ENCODE assay signal across 17 cellular contexts in the genomic region with DNA sequence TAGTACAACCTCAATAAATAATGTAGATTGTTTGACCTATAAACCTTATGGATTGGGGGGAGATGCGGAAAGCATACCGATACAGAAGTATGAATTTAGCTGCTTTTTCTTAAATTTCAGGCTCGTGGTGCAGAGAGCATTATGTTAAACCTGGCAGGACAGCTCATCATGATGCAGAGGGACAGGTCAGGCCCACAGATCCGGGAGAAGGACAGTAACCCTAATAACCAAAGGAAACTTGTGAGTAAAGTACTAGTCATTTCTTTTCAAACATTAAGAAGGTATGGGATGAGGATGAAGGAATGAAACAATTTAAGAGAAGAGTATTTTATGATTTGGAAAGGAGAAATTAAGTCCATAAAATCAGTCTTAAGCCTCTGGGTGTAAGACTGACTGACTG.
DNase-seq lines count a peak whose midpoint lies in the region; ATAC-seq, FAIRE-seq and TF ChIP-seq lines count a peak whose summit lies in the region.
"Had no signal": no experiment of that assay in that cellular context is flagged by ENCODE, and none has a peak within 500 bp of the region (broad histone marks: within the 10 kb centered on the region; RNA-seq: fewer than 3 reads in every experiment).

No MANE protein-coding gene starts in this region.

- peak overlapping the region; percentile 18 for H3K4me2 ChIP-seq in astrocyte (ENCODE audit: low read length)

- no peak for FAIRE-seq in astrocyte (lab: Jason Lieb, UNC)
- FAIRE-seq: GM12878 had no signal

- H3K9me3 Mint-ChIP-seq in activated T-cell treated with anti-CD3 and anti-CD28 coated beads, Interleukin-2, amount 50 U/mL, for 72 hours, result no peaks in the 10 kb centered on the region
- H3K9me3 Mint-ChIP-seq in activated T-cell treated with anti-CD3 and anti-CD28 coated beads, Interleukin-2, amount 50 U/mL, for 4 hours, result no peaks in the 10 kb centered on the region
- H3K9me3 Mint-ChIP-seq in IgD-negative memory B cell, result peaks cover 0 to 3% (median 0%) of the 10 kb centered on the region in 3 donors
- H3K9me3 Mint-ChIP-seq in astrocyte (ENCODE audit: unreplicated experiment), result no peaks in the 10 kb centered on the region
- no peaks in the 10 kb centered on the region for H3K9me3 Mint-ChIP-seq in neural crest cell

- no peak for ATAC-seq in activated T-cell treated with anti-CD3 and anti-CD28 coated beads, Interleukin-2, amount 50 U/mL, for 72 hours (replicated peaks in 1 of 2)
- ATAC-seq in activated T-cell treated with anti-CD3 and anti-CD28 coated beads, Interleukin-2, amount 50 U/mL, for 4 hours, result no peak
- ATAC-seq in HG03571 (IDR thresholded peaks at IDR 0.05; ENCODE audit: unreplicated experiment) (no peak), HG03520 (IDR thresholded peaks at IDR 0.05; ENCODE audit: unreplicated experiment) (no peak)
- ATAC-seq: GM12878 had no signal

- H3K36me3 Mint-ChIP-seq in activated T-cell treated with anti-CD3 and anti-CD28 coated beads, Interleukin-2, amount 50 U/mL, for 72 hours (ENCODE audit: insufficient read depth in 2 of 2), result peaks cover 12 to 44% of the 10 kb centered on the region in 2 donors
- H3K36me3 Mint-ChIP-seq in activated T-cell treated with anti-CD3 and anti-CD28 coated beads, Interleukin-2, amount 50 U/mL, for 4 hours (ENCODE audit: insufficient read depth), result peaks cover 61% of the 10 kb centered on the region
- H3K36me3 Mint-ChIP-seq in IgD-negative memory B cell (peaks cover 16% of the 10 kb centered on the region), astrocyte (ENCODE audit: low read depth, unreplicated experiment) (peaks cover 24% of the 10 kb centered on the region), neural crest cell (ENCODE audit: low read depth) (peaks cover 28% of the 10 kb centered on the region)

- H3K27ac ChIP-seq in astrocyte (ENCODE audit: low read depth, low read length), result no peak overlapping the region
- H3K27ac ChIP-seq: RWPE1 had no signal

- no peak for TF ChIP-seq CTCF in astrocyte (IDR thresholded peaks at IDR 0.05; ENCODE audit: insufficient read depth, low read depth, low read length)
- TF ChIP-seq CTCF in neural crest cell (conservative IDR thresholded peaks at IDR 0.05), result no peak

- H3K27me3 ChIP-seq in astrocyte (ENCODE audit: insufficient read depth, low read length), result no peaks in the 10 kb centered on the region

- peaks cover 42% of the 10 kb centered on the region for H3K4me1 Mint-ChIP-seq in activated T-cell treated with anti-CD3 and anti-CD28 coated beads, Interleukin-2, amount 50 U/mL, for 72 hours (ENCODE audit: low read depth)
- peaks cover 11% of the 10 kb centered on the region for H3K4me1 Mint-ChIP-seq in activated T-cell treated with anti-CD3 and anti-CD28 coated beads, Interleukin-2, amount 50 U/mL, for 4 hours (ENCODE audit: low read depth)
- H3K4me1 Mint-ChIP-seq in IgD-negative memory B cell (peaks cover 0 to 4% (median 2%) of the 10 kb centered on the region in 3 donors), astrocyte (ENCODE audit: low read depth, unreplicated experiment) (no peaks in the 10 kb centered on the region), neural crest cell (no peaks in the 10 kb centered on the region)

- no peak overlapping the region for H2AFZ ChIP-seq in astrocyte (ENCODE audit: low read depth, low read length)

- H3K27me3 Mint-ChIP-seq in activated T-cell treated with anti-CD3 and anti-CD28 coated beads, Interleukin-2, amount 50 U/mL, for 72 hours (ENCODE audit: low read depth), result no peaks in the 10 kb centered on the region
- H3K27me3 Mint-ChIP-seq in activated T-cell treated with anti-CD3 and anti-CD28 coated beads, Interleukin-2, amount 50 U/mL, for 4 hours (ENCODE audit: low read depth), result no peaks in the 10 kb centered on the region
- H3K27me3 Mint-ChIP-seq in IgD-negative memory B cell (no peaks in the 10 kb centered on the region), astrocyte (ENCODE audit: low read depth, unreplicated experiment) (no peaks in the 10 kb centered on the region), neural crest cell (ENCODE audit: low read depth) (no peaks in the 10 kb centered on the region)

- H4K20me1 ChIP-seq in astrocyte (ENCODE audit: insufficient read depth, low read length), result no peaks in the 10 kb centered on the region

- no peaks in the 10 kb centered on the region for H3K9me3 ChIP-seq in astrocyte (ENCODE audit: insufficient read depth, low read depth, low read length)
- H3K9me3 ChIP-seq: Caco-2 had no signal

- H3K79me2 ChIP-seq in astrocyte (ENCODE audit: insufficient read depth, low read length), result no peaks in the 10 kb centered on the region

- no peak overlapping the region for H3K9ac ChIP-seq in astrocyte (ENCODE audit: low read length)

- no peak for DNase-seq in activated T-cell treated with anti-CD3 and anti-CD28 coated beads, Interleukin-2, amount 50 U/mL, for 72 hours
- DNase-seq in activated T-cell treated with anti-CD3 and anti-CD28 coated beads, Interleukin-2, amount 50 U/mL, for 4 hours, result no peak
- no peak for DNase-seq in astrocyte (ENCODE audit: low read depth)
- DNase-seq in neural crest cell (ENCODE audit: low read depth, low spot score), result no peak
- no peak for DNase-seq in CD1c-positive myeloid dendritic cell (ENCODE audit: extremely low spot score)
- DNase-seq: C1 segment of cervical spinal cord, Caco-2, DMS53, GOT3, NCI-H146, NCI-H345, NCI-H526 treated with DMSO at 0.1 percent for 48 hours had no signal

- H3K36me3 ChIP-seq in astrocyte (ENCODE audit: insufficient read depth, low read length), result peaks cover 42% of the 10 kb centered on the region

- H3K4me3 Mint-ChIP-seq in activated T-cell treated with anti-CD3 and anti-CD28 coated beads, Interleukin-2, amount 50 U/mL, for 72 hours, result no peak overlapping the region
- H3K4me3 Mint-ChIP-seq in activated T-cell treated with anti-CD3 and anti-CD28 coated beads, Interleukin-2, amount 50 U/mL, for 4 hours, result no peak overlapping the region
- H3K4me3 Mint-ChIP-seq in IgD-negative memory B cell, result peak overlapping the region in 1 of 4 donors; percentile 10
- no peak overlapping the region for H3K4me3 Mint-ChIP-seq in astrocyte (ENCODE audit: unreplicated experiment)
- H3K4me3 Mint-ChIP-seq in neural crest cell, result no peak overlapping the region

- H3K4me3 ChIP-seq in astrocyte (ENCODE audit: insufficient read depth, low read depth, low read length), result no peak overlapping the region
- H3K4me3 ChIP-seq: GM12878 had no signal

- H3K4me1 ChIP-seq in astrocyte (ENCODE audit: insufficient read depth, low read length), result no peaks in the 10 kb centered on the region
- H3K4me1 ChIP-seq: Caco-2 had no signal

- peak overlapping the region; percentile 51 for H3K27ac Mint-ChIP-seq in activated T-cell treated with anti-CD3 and anti-CD28 coated beads, Interleukin-2, amount 50 U/mL, for 72 hours
- H3K27ac Mint-ChIP-seq in IgD-negative memory B cell (peak overlapping the region in 2 of 3 donors; percentile 22 to 66), astrocyte (ENCODE audit: unreplicated experiment) (no peak overlapping the region), neural crest cell (ENCODE audit: unreplicated experiment) (peak overlapping the region; percentile 7)
